ENCODE assay signal across 28 cellular contexts in the genomic region with DNA sequence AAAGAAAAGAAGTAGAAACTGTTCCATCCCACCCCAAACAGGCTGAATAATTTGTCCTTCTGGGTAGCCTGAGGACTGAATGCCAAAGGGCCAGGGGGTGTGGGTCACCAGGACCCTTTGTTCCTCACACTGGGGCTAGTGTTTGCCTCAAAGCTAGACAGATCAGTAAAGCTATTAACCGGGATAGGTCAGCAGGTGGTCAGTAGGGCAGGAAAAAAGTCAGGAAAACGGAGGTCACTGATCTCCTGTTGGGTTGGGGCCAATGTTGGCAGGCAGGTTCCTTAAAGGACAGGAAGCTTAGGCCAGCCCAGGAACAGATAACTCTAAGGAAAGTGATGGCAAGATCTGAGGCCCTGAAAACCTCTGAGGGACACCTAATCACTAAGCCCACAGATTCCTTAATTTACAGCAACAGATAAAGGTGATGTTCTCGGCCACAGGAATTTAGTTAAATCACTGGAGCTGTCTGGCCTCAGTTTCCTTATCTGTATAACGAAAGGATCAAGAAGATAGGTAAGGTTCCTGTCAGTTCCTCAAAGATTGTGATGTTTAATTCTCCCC. TPM values are rescaled to one million over a fixed set of nuclear protein-coding genes. Genes with fewer than 3 reads are reported as not detected.
DNase-seq lines count a peak whose midpoint lies in the region; ATAC-seq, FAIRE-seq and TF ChIP-seq lines count a peak whose summit lies in the region.
"Had no signal": no experiment of that assay in that cellular context is flagged by ENCODE, and none has a peak within 500 bp of the region (broad histone marks: within the 10 kb centered on the region; RNA-seq: fewer than 3 reads in every experiment).

No MANE protein-coding gene starts in this region.

- H3K4ac ChIP-seq in H1 (replicated peaks; ENCODE audit: insufficient read length, low read depth, low read length) (peak overlapping the region; percentile 24), mesenchymal stem cell (ENCODE audit: low read depth in 1 of 2, low read length in 2 of 2) (no peak overlapping the region)

- no peak for ATAC-seq in activated naive CD8-positive, alpha-beta T cell treated with anti-CD3 and anti-CD28 coated beads, Interleukin-2, amount 50 U/mL, for 24 hours
- ATAC-seq: activated CD8-positive, alpha-beta T cell treated with anti-CD3 and anti-CD28 coated beads for 36 hours; body of pancreas; gastrocnemius medialis; GM12878; stimulated activated effector memory CD8-positive, alpha-beta T cell treated with anti-CD3 and anti-CD28 coated beads, Interleukin-12 subunit alpha, Interleukin-12 subunit beta, amount 100 ng/mL, for 72 hours had no signal

- H3K36me3 Mint-ChIP-seq in activated naive CD8-positive, alpha-beta T cell treated with anti-CD3 and anti-CD28 coated beads, Interleukin-2, amount 50 U/mL, for 24 hours (ENCODE audit: low read depth) = no peaks in the 10 kb centered on the region
- H3K36me3 Mint-ChIP-seq: stimulated activated effector memory CD8-positive, alpha-beta T cell treated with anti-CD3 and anti-CD28 coated beads, Interleukin-12 subunit alpha, Interleukin-12 subunit beta, amount 100 ng/mL, for 72 hours had no signal

- H4K91ac ChIP-seq in H1 (replicated peaks; ENCODE audit: insufficient read length, low read length) (no peak overlapping the region), mesenchymal stem cell (ENCODE audit: low read length) (no peak overlapping the region)

- H3K4me2 ChIP-seq in H1 (ENCODE audit: insufficient read depth in 1 of 2, low read depth in 2 of 2, low read length in 2 of 2) (0 out of 4 replicates have a peak overlapping the region, but pooled peaks of 1 of the 2 experiments have one; percentile 25), mesenchymal stem cell (ENCODE audit: low read length, poor library complexity, severe bottlenecking) (no peak overlapping the region)
- H3K4me2 ChIP-seq: smooth muscle cell had no signal

- TF ChIP-seq RAD21 in H1 (IDR thresholded peaks at IDR 0.05 in 1 of 2, conservative IDR thresholded peaks at IDR 0.05 in 1 of 2; ENCODE audit: low read depth in 2 of 2, low read length in 2 of 2) = no peak

- H4K8ac ChIP-seq in H1 (ENCODE audit: extremely low read depth, insufficient read depth, low read length) (no peak overlapping the region; the same call in 1 of the 2 replicates), mesenchymal stem cell (ENCODE audit: low read length) (no peak overlapping the region)

- H3K9me3 ChIP-seq in HUES48 (ENCODE audit: control insufficient read depth, insufficient read depth, low read length) (no peaks in the 10 kb centered on the region), H1 (ENCODE audit: insufficient read depth in 2 of 2, low read depth in 1 of 2, low read length in 1 of 2) (no peaks in the 10 kb centered on the region), mesenchymal stem cell (ENCODE audit: control insufficient read depth, low read length) (no peaks in the 10 kb centered on the region)
- H3K9me3 ChIP-seq: body of pancreas, gastrocnemius medialis, suprapubic skin had no signal

- no peak for TF ChIP-seq EP300 in H1 (IDR thresholded peaks at IDR 0.05; ENCODE audit: borderline replicate concordance in 1 of 2, low read depth in 2 of 2, low read length in 2 of 2)

- 54% methylated on average over 4 of the region's 4 CpGs; no CpG with 5 or more reads in 1 of the 2 experiments for WGBS in H1 (ENCODE audit: extremely low coverage in 1 of 2, insufficient coverage in 1 of 2, insufficient read length in 1 of 2, insufficient replicate concordance in 2 of 2, low coverage in 1 of 2, low lambda C conversion rate in 2 of 2, missing lambda C conversion rate in 1 of 2), 2 experiments
- WGBS in mesenchymal stem cell = 71% methylated on average over 4 of the region's 4 CpGs

- H2AFZ ChIP-seq in H1 (ENCODE audit: low read length) (no peak overlapping the region), mesenchymal stem cell (ENCODE audit: low read depth, low read length) (no peak overlapping the region)

- H4K5ac ChIP-seq in H1 (ENCODE audit: insufficient read length, low read depth, low read length) = no peak overlapping the region

- H3K4me1 ChIP-seq in HUES48 (ENCODE audit: control insufficient read depth, insufficient read depth, low read length) = peaks cover 28% of the 10 kb centered on the region
- H3K4me1 ChIP-seq in H1 (replicated peaks in 1 of 4; ENCODE audit: control insufficient read depth in 3 of 4, insufficient read depth in 4 of 4, low read length in 3 of 4) = peaks cover 5 to 15% (median 14%) of the 10 kb centered on the region in 4 experiments
- peaks cover 3% of the 10 kb centered on the region for H3K4me1 ChIP-seq in mesenchymal stem cell (ENCODE audit: control insufficient read depth, insufficient read depth, low read depth, low read length)

- TF ChIP-seq CTCF in 22Rv1 (IDR thresholded peaks at IDR 0.05) = no peak
- TF ChIP-seq CTCF in H1 (IDR thresholded peaks at IDR 0.05; ENCODE audit: control extremely low read depth in 1 of 3, insufficient read depth in 1 of 3, low read depth in 1 of 3, low read length in 3 of 3) = no peak

- H3K9ac ChIP-seq in HUES48 (ENCODE audit: low read depth, low read length) (no peak overlapping the region), H1 (replicated peaks in 1 of 4; ENCODE audit: extremely low read depth in 1 of 4, low read depth in 3 of 4, low read length in 3 of 4) (no peak overlapping the region), mesenchymal stem cell (ENCODE audit: low read length) (no peak overlapping the region)

- H2BK120ac ChIP-seq in H1 (replicated peaks; ENCODE audit: low read depth, low read length) = no peak overlapping the region
- no peak overlapping the region for H2BK120ac ChIP-seq in mesenchymal stem cell (ENCODE audit: low read depth, low read length)

- CTCF ChIA-PET in H1 (lab: Charles Lee; ENCODE audit: partially characterized antibody) = interaction anchor here (0.6 to 7.3 kb wide), 13 partner anchors 8 to 102 kb away, joined by 3 to 66 read pairs (median 4); a partner anchor contains a TSS

- H3K27me3 Mint-ChIP-seq in activated naive CD8-positive, alpha-beta T cell treated with anti-CD3 and anti-CD28 coated beads, Interleukin-2, amount 50 U/mL, for 24 hours = no peaks in the 10 kb centered on the region
- H3K27me3 Mint-ChIP-seq: activated CD8-positive, alpha-beta T cell treated with anti-CD3 and anti-CD28 coated beads for 36 hours had no signal

- no peaks in the 10 kb centered on the region; the same call in 1 of the 2 replicates for H3K23me2 ChIP-seq in H1 (ENCODE audit: low read depth, low read length)

- no peak overlapping the region for H3K56ac ChIP-seq in H1 (replicated peaks; ENCODE audit: insufficient read length, low read depth, low read length)

- no peak for DNase-seq in H1 (ENCODE audit: low read depth in 1 of 2, low spot score in 2 of 2)
- DNase-seq in mesenchymal stem cell = no peak
- DNase-seq in activated naive CD8-positive, alpha-beta T cell treated with anti-CD3 and anti-CD28 coated beads, Interleukin-2, amount 50 U/mL, for 24 hours = no peak
- DNase-seq in SW 1271 (lab: John Stamatoyannopoulos, UW) = no peak
- no peak for DNase-seq in activated CD4-positive, CD25-positive, alpha-beta regulatory T cell treated with anti-CD3 and anti-CD28 coated beads, Interleukin-2, amount 50 U/mL, for 72 hours
- DNase-seq in stimulated activated CD4-positive, alpha-beta T cell treated with anti-CD3 and anti-CD28 coated beads, Interleukin-4, amount 100 ng/mL, for 4 hours = no peak
- DNase-seq: ACHN; activated CD8-positive, alpha-beta T cell treated with anti-CD3 and anti-CD28 coated beads for 36 hours; activated gamma-delta T cell treated with Interleukin-2 at 50 U/mL for 16 hours; COR-L47; gastrocnemius medialis; HCEC 1CT; hippocampal formation; NCI-H1092 treated with DMSO at 0.1 percent for 48 hours; NCI-H2029; NCI-H226; SHP77; T1000 had no signal

- no peak overlapping the region for H3K4me3 ChIP-seq in HUES48 (ENCODE audit: low read depth, low read length)
- no peak overlapping the region for H3K4me3 ChIP-seq in H1 (ENCODE audit: extremely low read depth in 1 of 4, insufficient read depth in 2 of 4, low read depth in 3 of 4, low read length in 4 of 4)
- no peak overlapping the region for H3K4me3 ChIP-seq in mesenchymal stem cell (ENCODE audit: insufficient read depth in 1 of 2, low read depth in 1 of 2, low read length in 2 of 2)
- H3K4me3 ChIP-seq: body of pancreas, gastrocnemius medialis, GM12878, lung, smooth muscle cell, suprapubic skin had no signal

- H3K9me3 Mint-ChIP-seq in activated naive CD8-positive, alpha-beta T cell treated with anti-CD3 and anti-CD28 coated beads, Interleukin-2, amount 50 U/mL, for 24 hours = no peaks in the 10 kb centered on the region
- H3K9me3 Mint-ChIP-seq: activated CD8-positive, alpha-beta T cell treated with anti-CD3 and anti-CD28 coated beads for 36 hours; stimulated activated effector memory CD8-positive, alpha-beta T cell treated with anti-CD3 and anti-CD28 coated beads, Interleukin-12 subunit alpha, Interleukin-12 subunit beta, amount 100 ng/mL, for 72 hours had no signal

- no peaks in the 10 kb centered on the region for H4K20me1 ChIP-seq in H1 (replicated peaks in 1 of 2; ENCODE audit: control insufficient read depth in 1 of 2, insufficient read depth in 2 of 2, low read length in 2 of 2)

- H2BK5ac ChIP-seq in H1 (ENCODE audit: low read depth, low read length) = peak overlapping the region; percentile 74; the same call in 1 of the 2 replicates
- H2BK5ac ChIP-seq in mesenchymal stem cell (ENCODE audit: low read depth, low read length, poor library complexity, severe bottlenecking) = no peak overlapping the region

- H3K27ac Mint-ChIP-seq in activated naive CD8-positive, alpha-beta T cell treated with anti-CD3 and anti-CD28 coated beads, Interleukin-2, amount 50 U/mL, for 24 hours = no peak overlapping the region
- H3K27ac Mint-ChIP-seq: activated CD8-positive, alpha-beta T cell treated with anti-CD3 and anti-CD28 coated beads for 36 hours; stimulated activated effector memory CD8-positive, alpha-beta T cell treated with anti-CD3 and anti-CD28 coated beads, Interleukin-12 subunit alpha, Interleukin-12 subunit beta, amount 100 ng/mL, for 72 hours had no signal

- TF ChIP-seq POLR2A in H1 (IDR thresholded peaks at IDR 0.05; ENCODE audit: control extremely low read depth in 1 of 2, low read depth in 2 of 2, low read length in 2 of 2) = no peak

- H3K18ac ChIP-seq in H1 (ENCODE audit: extremely low read depth, low read length) (no peak overlapping the region), mesenchymal stem cell (ENCODE audit: low read depth in 1 of 2, low read length in 2 of 2) (no peak overlapping the region)

- H2BK15ac ChIP-seq in H1 (ENCODE audit: low read length) = no peak overlapping the region
- H2BK15ac ChIP-seq in mesenchymal stem cell (ENCODE audit: low read depth, poor library complexity, severe bottlenecking) = no peak overlapping the region

- H3K4me3 Mint-ChIP-seq in activated naive CD8-positive, alpha-beta T cell treated with anti-CD3 and anti-CD28 coated beads, Interleukin-2, amount 50 U/mL, for 24 hours = no peak overlapping the region
- H3K4me3 Mint-ChIP-seq: activated CD8-positive, alpha-beta T cell treated with anti-CD3 and anti-CD28 coated beads for 36 hours; stimulated activated effector memory CD8-positive, alpha-beta T cell treated with anti-CD3 and anti-CD28 coated beads, Interleukin-12 subunit alpha, Interleukin-12 subunit beta, amount 100 ng/mL, for 72 hours had no signal

- H2BK20ac ChIP-seq in H1 (ENCODE audit: low read length) = no peak overlapping the region

- no peaks in the 10 kb centered on the region for H3K27me3 ChIP-seq in HUES48 (ENCODE audit: control insufficient read depth, insufficient read depth, low read length)
- no peaks in the 10 kb centered on the region for H3K27me3 ChIP-seq in H1 (replicated peaks in 1 of 4; ENCODE audit: control insufficient read depth in 3 of 4, extremely low read depth in 1 of 4, insufficient read depth in 3 of 4, low read length in 3 of 4)
- H3K27me3 ChIP-seq in mesenchymal stem cell (ENCODE audit: control insufficient read depth in 1 of 2, insufficient read depth in 1 of 2, low read length in 2 of 2) = no peaks in the 10 kb centered on the region
- H3K27me3 ChIP-seq: body of pancreas, gastrocnemius medialis, suprapubic skin had no signal

- H3K27ac ChIP-seq in 22Rv1 (peak overlapping the region; percentile 10; the same call in 1 of the 2 replicates), HUES48 (ENCODE audit: low read depth, low read length) (peak overlapping the region; percentile 37), H1 (ENCODE audit: low read depth, low read length) (peak overlapping the region; percentile 34; the same call in 1 of the 2 replicates), mesenchymal stem cell (ENCODE audit: low read length, poor library complexity, severe bottlenecking) (no peak overlapping the region)
- H3K27ac ChIP-seq: gastrocnemius medialis, suprapubic skin had no signal

- no peaks in the 10 kb centered on the region for H3K79me2 ChIP-seq in H1 (ENCODE audit: control insufficient read depth in 1 of 2, insufficient read depth in 2 of 2, low read length in 2 of 2)

- no peaks in the 10 kb centered on the region for H3K79me1 ChIP-seq in H1 (ENCODE audit: low read depth, low read length)
- no peaks in the 10 kb centered on the region for H3K79me1 ChIP-seq in mesenchymal stem cell (replicated peaks; ENCODE audit: low read length, poor library complexity, severe bottlenecking)

- H3K36me3 ChIP-seq in HUES48 (ENCODE audit: control insufficient read depth, insufficient read depth, low read length) (no peaks in the 10 kb centered on the region), H1 (ENCODE audit: control insufficient read depth in 2 of 4, insufficient read depth in 4 of 4, low read length in 3 of 4) (no peaks in the 10 kb centered on the region), mesenchymal stem cell (ENCODE audit: control insufficient read depth in 1 of 2, insufficient read depth in 2 of 2, low read depth in 1 of 2, low read length in 2 of 2) (no peaks in the 10 kb centered on the region)
- H3K36me3 ChIP-seq: gastrocnemius medialis, suprapubic skin had no signal

- POLR2A ChIA-PET in H1 (lab: Charles Lee; ENCODE audit: partially characterized antibody) = interaction anchor here (0.8 to 3.3 kb wide), 5 partner anchors 8 to 36 kb away, joined by 3 to 30 read pairs (median 8); a partner anchor contains a TSS

- peaks cover 5% of the 10 kb centered on the region for H3K4me1 Mint-ChIP-seq in activated naive CD8-positive, alpha-beta T cell treated with anti-CD3 and anti-CD28 coated beads, Interleukin-2, amount 50 U/mL, for 24 hours

- H3K14ac ChIP-seq in H1 (ENCODE audit: insufficient read length) (no peak overlapping the region), mesenchymal stem cell (ENCODE audit: low read length in 2 of 2) (no peak overlapping the region)

- no peak overlapping the region; the same call in 1 of the 2 replicates for H2AK5ac ChIP-seq in H1 (ENCODE audit: low read depth, low read length)
- peak overlapping the region; percentile 98 for H2AK5ac ChIP-seq in mesenchymal stem cell (ENCODE audit: low read length, severe bottlenecking)

- H3K23ac ChIP-seq in H1 (ENCODE audit: insufficient read length) (no peak overlapping the region), mesenchymal stem cell (ENCODE audit: low read length in 2 of 2) (no peak overlapping the region)

- H2BK12ac ChIP-seq in H1 (ENCODE audit: low read depth, low read length) = peak overlapping the region; percentile 5; the same call in 1 of the 2 replicates
- no peak overlapping the region for H2BK12ac ChIP-seq in mesenchymal stem cell (ENCODE audit: low read length in 2 of 2)

- FAIRE-seq in H1 (lab: Jason Lieb, UNC) = no peak
- FAIRE-seq: GM12878, keratinocyte, urothelium cell line had no signal

RNA-seq across cellular contexts. Expression of a gene that starts 22.7 kb away (rescaled TPM):
- 189 and 195 TPM in 2 replicates for total RNA-seq in H1 (2021; fragmentation: NEBNext Ultra II Directional; extraction: Animal tissue kit (Norgen Biotek cat#: 25700))
- polyA plus RNA-seq in H1 (2011; rRNA removed) = 30.9 and 43.9 TPM in 2 replicates
- 58.1 TPM for polyA plus RNA-seq in H1 (2011; cell fraction: cytosol; rRNA removed)
- polyA plus RNA-seq in H1 (2011; cell fraction: nucleus; rRNA removed) = 26.2 TPM
- polyA plus RNA-seq in H1 (2012, experiment 1 of 2) = 63.8 to 119 TPM (median 82.0 TPM) in 4 replicates
- 20.6 TPM for polyA plus RNA-seq in H1 (2012, experiment 2 of 2)
- polyA plus RNA-seq in H1 (2013, experiment 1 of 2) = 98.7 TPM
- polyA plus RNA-seq in H1 (2013, experiment 2 of 2) = 96.6 TPM
- polyA minus RNA-seq in H1 (2011; rRNA and poly(A)+ RNA removed) = 59.4 and 91.7 TPM in 2 replicates
- polyA minus RNA-seq in H1 (2011; cell fraction: cytosol; rRNA and poly(A)+ RNA removed) = 136 TPM
- polyA minus RNA-seq in H1 (2011; cell fraction: nucleus; rRNA and poly(A)+ RNA removed) = 123 TPM
- polyA plus RNA-seq in mesenchymal stem cell (2013, experiment 1 of 2) = 16.8 TPM
- 17.5 TPM for polyA plus RNA-seq in mesenchymal stem cell (2013, experiment 2 of 2)
